Comparison of ENCODE assay signal across 16 cellular contexts in genomic region chr12:24201258-24201970, GRCh38.
DNase-seq lines count a peak whose midpoint lies in the region; ATAC-seq, FAIRE-seq and TF ChIP-seq lines count a peak whose summit lies in the region.
"Had no signal": no experiment of that assay in that cellular context is flagged by ENCODE, and none has a peak within 500 bp of the region (broad histone marks: within the 10 kb centered on the region; RNA-seq: fewer than 3 reads in every experiment).

No MANE protein-coding gene starts in this region.

- no peak for FAIRE-seq in astrocyte (lab: Jason Lieb, UNC)
- FAIRE-seq: HTR-8/SVneo, pancreas had no signal

- intact Hi-C loops in A673 (cut with micrococcal nuclease; ENCODE audit: unreplicated experiment): no loop called here

- H4K20me1 ChIP-seq in astrocyte (ENCODE audit: insufficient read depth, low read length): no peaks in the 10 kb centered on the region

- H3K4me1 ChIP-seq in A673 (ENCODE audit: insufficient read depth, low read length, poor library complexity, severe bottlenecking): peaks cover 22% of the 10 kb centered on the region
- H3K4me1 ChIP-seq in astrocyte (ENCODE audit: insufficient read depth, low read length): peaks cover 33% of the 10 kb centered on the region
- H3K4me1 ChIP-seq: pancreas, uterus had no signal

- no peak for DNase-seq in A673 (ENCODE audit: low spot score)
- peak; percentile 3 for DNase-seq in astrocyte (ENCODE audit: low read depth)
- no peak for DNase-seq in DMS114 treated with DMSO at 0.1 percent for 48 hours (lab: John Stamatoyannopoulos, UW; ENCODE audit: unreplicated experiment)
- no peak for DNase-seq in DMS79 treated with DMSO at 0.1 percent for 48 hours (lab: John Stamatoyannopoulos, UW)
- no peak for DNase-seq in iPS-NIHi11 (ENCODE audit: low spot score)
- no peak for DNase-seq in naive thymus-derived CD8-positive, alpha-beta T cell
- DNase-seq: activated CD4-positive, alpha-beta T cell treated with anti-CD3 and anti-CD28 coated beads for 4 hours; NCI-H510A treated with DMSO at 0.1 percent for 48 hours; pancreas; RPMI8226; T-helper 2 cell; uterus had no signal

- H3K9ac ChIP-seq in astrocyte (ENCODE audit: low read length): no peak overlapping the region

- no peaks in the 10 kb centered on the region for H3K36me3 ChIP-seq in A673 (ENCODE audit: insufficient read depth, low read length, poor library complexity, severe bottlenecking)
- no peaks in the 10 kb centered on the region for H3K36me3 ChIP-seq in astrocyte (ENCODE audit: insufficient read depth, low read length)
- H3K36me3 ChIP-seq: pancreas, uterus had no signal

- no peak for TF ChIP-seq CTCF in A673 (conservative IDR thresholded peaks at IDR 0.05; ENCODE audit: low read depth, low read length)
- no peak for TF ChIP-seq CTCF in astrocyte (IDR thresholded peaks at IDR 0.05; ENCODE audit: insufficient read depth, low read depth, low read length)

- no peak overlapping the region for H3K4me3 ChIP-seq in A673 (ENCODE audit: low read depth, low read length, poor library complexity, severe bottlenecking)
- H3K4me3 ChIP-seq in astrocyte (ENCODE audit: insufficient read depth, low read depth, low read length): no peak overlapping the region
- H3K4me3 ChIP-seq: pancreas, uterus had no signal

- no peak overlapping the region for H2AFZ ChIP-seq in astrocyte (ENCODE audit: low read depth, low read length)

- no peaks in the 10 kb centered on the region for H3K36me3 Mint-ChIP-seq in astrocyte (ENCODE audit: low read depth, unreplicated experiment)
- H3K36me3 Mint-ChIP-seq in naive thymus-derived CD8-positive, alpha-beta T cell: no peaks in the 10 kb centered on the region

- H3K27me3 ChIP-seq in A673 (replicated peaks; ENCODE audit: insufficient read depth, low read depth, low read length, poor library complexity) (no peaks in the 10 kb centered on the region), astrocyte (ENCODE audit: insufficient read depth, low read length) (no peaks in the 10 kb centered on the region)
- H3K27me3 ChIP-seq: pancreas, uterus had no signal

- H3K4me1 Mint-ChIP-seq in astrocyte (ENCODE audit: low read depth, unreplicated experiment): peaks cover 14% of the 10 kb centered on the region
- H3K4me1 Mint-ChIP-seq in naive thymus-derived CD8-positive, alpha-beta T cell: no peaks in the 10 kb centered on the region

- peak; percentile 35 for ATAC-seq in GM18867 (IDR thresholded peaks at IDR 0.05; ENCODE audit: unreplicated experiment)
- peak; percentile 46 for ATAC-seq in HG02678 (IDR thresholded peaks at IDR 0.05; ENCODE audit: unreplicated experiment)
- no peak for ATAC-seq in naive thymus-derived CD8-positive, alpha-beta T cell

- H3K9me3 ChIP-seq in A673 (ENCODE audit: low read depth, low read length, poor library complexity, severe bottlenecking): peaks cover 4% of the 10 kb centered on the region
- H3K9me3 ChIP-seq in astrocyte (ENCODE audit: insufficient read depth, low read depth, low read length): no peaks in the 10 kb centered on the region
- H3K9me3 ChIP-seq: pancreas, uterus had no signal

- no peaks in the 10 kb centered on the region for H3K79me2 ChIP-seq in astrocyte (ENCODE audit: insufficient read depth, low read length)

- no peak overlapping the region for H3K27ac ChIP-seq in A673 (ENCODE audit: low read depth, low read length, poor library complexity, severe bottlenecking)
- no peak overlapping the region for H3K27ac ChIP-seq in astrocyte (ENCODE audit: low read depth, low read length)
- H3K27ac ChIP-seq: pancreas, uterus had no signal

- H3K9me3 Mint-ChIP-seq in astrocyte (ENCODE audit: unreplicated experiment): no peaks in the 10 kb centered on the region
- peaks cover 0 to 21% (median 5%) of the 10 kb centered on the region in 9 donors for H3K9me3 Mint-ChIP-seq in naive thymus-derived CD8-positive, alpha-beta T cell
- H3K9me3 Mint-ChIP-seq: activated T-helper 1 cell treated with anti-CD3 and anti-CD28 coated beads, Interleukin-12 subunit alpha, Interleukin-12 subunit beta, Interleukin-2, Interleukin-4 antibody, amounts not matched to agents 30 ng/mL and 10 ng/mL and 1 ng/mL, durations not matched to agents 14 hours and 24 hours and 36 hours had no signal

- POLR2A ChIA-PET in A673 (lab: Charles Lee; ENCODE audit: low non-redundant PET): no interaction called here
- POLR2A ChIA-PET in naive thymus-derived CD8-positive, alpha-beta T cell (lab: Charles Lee): no interaction called here

- no peaks in the 10 kb centered on the region for H3K27me3 Mint-ChIP-seq in astrocyte (ENCODE audit: low read depth, unreplicated experiment)
- H3K27me3 Mint-ChIP-seq in naive thymus-derived CD8-positive, alpha-beta T cell: no peaks in the 10 kb centered on the region

- no peak overlapping the region for H3K4me3 Mint-ChIP-seq in astrocyte (ENCODE audit: unreplicated experiment)
- no peak overlapping the region for H3K4me3 Mint-ChIP-seq in naive thymus-derived CD8-positive, alpha-beta T cell
- H3K4me3 Mint-ChIP-seq: activated T-helper 1 cell treated with anti-CD3 and anti-CD28 coated beads, Interleukin-12 subunit alpha, Interleukin-12 subunit beta, Interleukin-2, Interleukin-4 antibody, amounts not matched to agents 30 ng/mL and 10 ng/mL and 1 ng/mL, durations not matched to agents 14 hours and 24 hours and 36 hours had no signal

- CTCF ChIA-PET in A673 (lab: Charles Lee): interaction anchor here (0.5 kb wide), 1 partner anchor 86 kb away, joined by 8 read pairs; no protein-coding TSS in a partner anchor

- H3K27ac Mint-ChIP-seq in astrocyte (ENCODE audit: unreplicated experiment): no peak overlapping the region
- H3K27ac Mint-ChIP-seq in naive thymus-derived CD8-positive, alpha-beta T cell: no peak overlapping the region
- H3K27ac Mint-ChIP-seq: activated T-helper 1 cell treated with anti-CD3 and anti-CD28 coated beads, Interleukin-12 subunit alpha, Interleukin-12 subunit beta, Interleukin-2, Interleukin-4 antibody, amounts not matched to agents 30 ng/mL and 10 ng/mL and 1 ng/mL, durations not matched to agents 14 hours and 24 hours and 36 hours had no signal

- H3K4me2 ChIP-seq in astrocyte (ENCODE audit: low read length): peak overlapping the region; percentile 6

- BruUV-seq in A673 (replicated peaks; lab: Mats Ljungman, UMichigan): TSS peak; percentile 10

Comparison
In these comparisons a context has a peak if more than half of its experiments do, and no peak if none do; other contexts are left out.
1. ATAC-seq: peak in GM18867 (single experiment) and HG02678 (single experiment); none in naive thymus-derived CD8-positive, alpha-beta T cell (0 of 2).